Comparison of ENCODE assay signal across 20 cellular contexts in the genomic region with DNA sequence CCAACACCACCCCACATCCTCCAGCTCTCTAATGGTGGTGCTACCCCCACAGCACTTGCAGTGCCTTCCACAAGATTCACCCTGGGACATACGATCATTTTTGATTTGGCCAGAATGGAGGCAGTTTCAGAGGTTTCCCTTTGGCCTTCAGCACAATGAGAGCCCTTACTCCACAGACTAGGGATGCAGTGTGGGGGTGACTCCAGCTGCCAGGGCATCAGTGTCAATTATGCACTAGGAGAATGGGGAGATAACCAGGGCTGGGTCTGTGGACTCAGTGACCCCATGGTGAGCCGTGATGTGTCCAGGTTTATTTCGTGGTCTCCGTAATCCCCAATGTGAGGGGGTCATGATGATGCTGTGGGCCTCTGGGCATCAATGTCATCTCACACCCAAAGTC. TPM values are rescaled to one million over a fixed set of nuclear protein-coding genes. Genes with fewer than 3 reads are reported as not detected.
DNase-seq lines count a peak whose midpoint lies in the region; ATAC-seq lines count a peak whose summit lies in the region.
"Had no signal": no experiment of that assay in that cellular context is flagged by ENCODE, and none has a peak within 500 bp of the region (broad histone marks: within the 10 kb centered on the region; RNA-seq: fewer than 3 reads in every experiment).

No MANE protein-coding gene starts in this region.

- peaks cover 66% of the 10 kb centered on the region for H3K36me3 Mint-ChIP-seq in activated CD4-positive, alpha-beta memory T cell treated with anti-CD3 and anti-CD28 coated beads, Interleukin-2, amount 10 ng/mL, durations not matched to agents 7 days and 5 days (ENCODE audit: low read depth)
- peaks cover 40% of the 10 kb centered on the region for H3K36me3 Mint-ChIP-seq in activated CD4-positive, alpha-beta memory T cell treated with anti-CD3 and anti-CD28 coated beads for 36 hours
- peaks cover 15 to 82% (median 30%) of the 10 kb centered on the region in 3 donors for H3K36me3 Mint-ChIP-seq in CD8-positive, alpha-beta memory T cell
- peaks cover 49% of the 10 kb centered on the region for H3K36me3 Mint-ChIP-seq in activated T-helper 1 cell treated with anti-CD3 and anti-CD28 coated beads, Interleukin-12 subunit alpha, Interleukin-12 subunit beta, Interleukin-2, Interleukin-4 antibody, amounts not matched to agents 30 ng/mL and 10 ng/mL and 1 ng/mL, durations not matched to agents 14 hours and 24 hours and 36 hours (ENCODE audit: low read depth)
- H3K36me3 Mint-ChIP-seq in naive thymus-derived CD8-positive, alpha-beta T cell = peaks cover 12 to 53% (median 36%) of the 10 kb centered on the region in 3 donors

- no peak for DNase-seq in activated CD4-positive, alpha-beta memory T cell treated with anti-CD3 and anti-CD28 coated beads, Interleukin-2, amount 10 ng/mL, durations not matched to agents 7 days and 5 days
- DNase-seq in activated CD4-positive, alpha-beta memory T cell treated with anti-CD3 and anti-CD28 coated beads for 36 hours = no peak
- no peak for DNase-seq in CD8-positive, alpha-beta memory T cell
- DNase-seq in activated T-helper 1 cell treated with anti-CD3 and anti-CD28 coated beads, Interleukin-12 subunit alpha, Interleukin-12 subunit beta, Interleukin-2, Interleukin-4 antibody, amounts not matched to agents 30 ng/mL and 10 ng/mL and 1 ng/mL, durations not matched to agents 14 hours and 24 hours and 36 hours (ENCODE audit: low spot score) = no peak
- no peak for DNase-seq in naive thymus-derived CD8-positive, alpha-beta T cell
- DNase-seq in NCI-H1694 treated with DMSO at 0.1 percent for 48 hours (lab: John Stamatoyannopoulos, UW) (no peak), Right ventricle myocardium superior (no peak)
- DNase-seq: central memory CD4-positive, alpha-beta T cell; foreskin fibroblast; heart right ventricle; NCI-H2081 treated with DMSO at 0.1 percent for 48 hours; NCI-H446; PC-9; right lobe of liver; substantia nigra had no signal

- H3K27ac Mint-ChIP-seq in activated CD4-positive, alpha-beta memory T cell treated with anti-CD3 and anti-CD28 coated beads, Interleukin-2, amount 10 ng/mL, durations not matched to agents 7 days and 5 days = peak overlapping the region; percentile 3
- H3K27ac Mint-ChIP-seq in activated CD4-positive, alpha-beta memory T cell treated with anti-CD3 and anti-CD28 coated beads for 36 hours = no peak overlapping the region
- peak overlapping the region; percentile 80 to 100 (median 98) for H3K27ac Mint-ChIP-seq in CD8-positive, alpha-beta memory T cell
- peak overlapping the region; percentile 41 for H3K27ac Mint-ChIP-seq in activated T-helper 1 cell treated with anti-CD3 and anti-CD28 coated beads, Interleukin-12 subunit alpha, Interleukin-12 subunit beta, Interleukin-2, Interleukin-4 antibody, amounts not matched to agents 30 ng/mL and 10 ng/mL and 1 ng/mL, durations not matched to agents 14 hours and 24 hours and 36 hours
- H3K27ac Mint-ChIP-seq in naive thymus-derived CD8-positive, alpha-beta T cell = peak overlapping the region; percentile 69 to 100 (median 99)
- H3K27ac Mint-ChIP-seq: nephron progenitor cell had no signal

- H3K4me1 ChIP-seq in CD8-positive, alpha-beta memory T cell (ENCODE audit: insufficient read depth, low read length) = peaks cover 85% of the 10 kb centered on the region

- H3K4me3 Mint-ChIP-seq in activated CD4-positive, alpha-beta memory T cell treated with anti-CD3 and anti-CD28 coated beads, Interleukin-2, amount 10 ng/mL, durations not matched to agents 7 days and 5 days = peak overlapping the region; percentile 19
- no peak overlapping the region for H3K4me3 Mint-ChIP-seq in activated CD4-positive, alpha-beta memory T cell treated with anti-CD3 and anti-CD28 coated beads for 36 hours
- peak overlapping the region; percentile 99 to 100 (median 99) for H3K4me3 Mint-ChIP-seq in CD8-positive, alpha-beta memory T cell
- H3K4me3 Mint-ChIP-seq in activated T-helper 1 cell treated with anti-CD3 and anti-CD28 coated beads, Interleukin-12 subunit alpha, Interleukin-12 subunit beta, Interleukin-2, Interleukin-4 antibody, amounts not matched to agents 30 ng/mL and 10 ng/mL and 1 ng/mL, durations not matched to agents 14 hours and 24 hours and 36 hours = peak overlapping the region; percentile 100
- H3K4me3 Mint-ChIP-seq in naive thymus-derived CD8-positive, alpha-beta T cell = peak overlapping the region; percentile 98 to 100 (median 99)
- H3K4me3 Mint-ChIP-seq: nephron progenitor cell had no signal

- peak overlapping the region; percentile 28 for H3K4me3 ChIP-seq in CD8-positive, alpha-beta memory T cell (ENCODE audit: low read length)
- H3K4me3 ChIP-seq: BLaER1, PC-9, right lobe of liver had no signal

- POLR2A ChIA-PET in activated CD4-positive, alpha-beta memory T cell treated with anti-CD3 and anti-CD28 coated beads, Interleukin-2, amount 10 ng/mL, durations not matched to agents 7 days and 5 days (lab: Charles Lee) = no interaction called here
- POLR2A ChIA-PET in activated CD4-positive, alpha-beta memory T cell treated with anti-CD3 and anti-CD28 coated beads for 36 hours (lab: Charles Lee) = no interaction called here
- POLR2A ChIA-PET in CD8-positive, alpha-beta memory T cell (lab: Charles Lee) = no interaction called here
- POLR2A ChIA-PET in naive thymus-derived CD8-positive, alpha-beta T cell (lab: Charles Lee) = interaction anchor here (0.6 to 2.2 kb wide), 2 partner anchors 75 to 143 kb away, joined by 3 to 6 read pairs; a partner anchor contains a TSS

- peaks cover 84% of the 10 kb centered on the region for H3K4me1 Mint-ChIP-seq in activated CD4-positive, alpha-beta memory T cell treated with anti-CD3 and anti-CD28 coated beads, Interleukin-2, amount 10 ng/mL, durations not matched to agents 7 days and 5 days
- H3K4me1 Mint-ChIP-seq in activated CD4-positive, alpha-beta memory T cell treated with anti-CD3 and anti-CD28 coated beads for 36 hours (ENCODE audit: low read depth) = peaks cover 85% of the 10 kb centered on the region
- H3K4me1 Mint-ChIP-seq in CD8-positive, alpha-beta memory T cell = peaks cover 89 to 94% (median 94%) of the 10 kb centered on the region in 3 donors
- peaks cover 87% of the 10 kb centered on the region for H3K4me1 Mint-ChIP-seq in activated T-helper 1 cell treated with anti-CD3 and anti-CD28 coated beads, Interleukin-12 subunit alpha, Interleukin-12 subunit beta, Interleukin-2, Interleukin-4 antibody, amounts not matched to agents 30 ng/mL and 10 ng/mL and 1 ng/mL, durations not matched to agents 14 hours and 24 hours and 36 hours (ENCODE audit: low read depth)
- peaks cover 67 to 95% (median 90%) of the 10 kb centered on the region in 4 donors for H3K4me1 Mint-ChIP-seq in naive thymus-derived CD8-positive, alpha-beta T cell

- intact Hi-C loops in activated CD4-positive, alpha-beta memory T cell treated with anti-CD3 and anti-CD28 coated beads for 36 hours (cut with micrococcal nuclease) = no loop called here
- intact Hi-C loops in activated T-helper 1 cell treated with anti-CD3 and anti-CD28 coated beads, Interleukin-12 subunit alpha, Interleukin-12 subunit beta, Interleukin-2, Interleukin-4 antibody, amounts not matched to agents 30 ng/mL and 10 ng/mL and 1 ng/mL, durations not matched to agents 14 hours and 24 hours and 36 hours (cut with micrococcal nuclease) = no loop called here
- intact Hi-C loops in Right ventricle myocardium superior (cut with DNase I) = no loop called here

- H3K27me3 ChIP-seq in CD8-positive, alpha-beta memory T cell (ENCODE audit: insufficient read depth, low read length, poor library complexity, severe bottlenecking) = no peaks in the 10 kb centered on the region
- H3K27me3 ChIP-seq: BLaER1, heart right ventricle, right lobe of liver had no signal

- H3K36me3 ChIP-seq in CD8-positive, alpha-beta memory T cell (ENCODE audit: insufficient read depth, low read length) = no peaks in the 10 kb centered on the region
- H3K36me3 ChIP-seq: right lobe of liver had no signal

- CTCF ChIA-PET in activated CD4-positive, alpha-beta memory T cell treated with anti-CD3 and anti-CD28 coated beads, Interleukin-2, amount 10 ng/mL, durations not matched to agents 7 days and 5 days (lab: Charles Lee) = no interaction called here
- CTCF ChIA-PET in activated CD4-positive, alpha-beta memory T cell treated with anti-CD3 and anti-CD28 coated beads for 36 hours (lab: Charles Lee) = interaction anchor here (1.2 kb wide), 1 partner anchor 68 kb away, joined by 6 read pairs; no protein-coding TSS in a partner anchor
- CTCF ChIA-PET in CD8-positive, alpha-beta memory T cell (lab: Charles Lee) = no interaction called here

- ATAC-seq in naive thymus-derived CD8-positive, alpha-beta T cell = no peak
- ATAC-seq in Right ventricle myocardium superior (ENCODE audit: poor library complexity) = no peak
- ATAC-seq in SK-N-SH treated with all-trans-retinoic acid at 6 μM for 48 hours = no peak
- ATAC-seq: heart right ventricle, left lobe of liver, right lobe of liver had no signal

- H3K9me3 ChIP-seq in CD8-positive, alpha-beta memory T cell (ENCODE audit: low read length) = no peaks in the 10 kb centered on the region
- H3K9me3 ChIP-seq: BLaER1, heart right ventricle, right lobe of liver had no signal

- no peaks in the 10 kb centered on the region for H3K9me3 Mint-ChIP-seq in activated CD4-positive, alpha-beta memory T cell treated with anti-CD3 and anti-CD28 coated beads, Interleukin-2, amount 10 ng/mL, durations not matched to agents 7 days and 5 days
- H3K9me3 Mint-ChIP-seq in activated CD4-positive, alpha-beta memory T cell treated with anti-CD3 and anti-CD28 coated beads for 36 hours = no peaks in the 10 kb centered on the region
- no peaks in the 10 kb centered on the region for H3K9me3 Mint-ChIP-seq in CD8-positive, alpha-beta memory T cell
- H3K9me3 Mint-ChIP-seq in activated T-helper 1 cell treated with anti-CD3 and anti-CD28 coated beads, Interleukin-12 subunit alpha, Interleukin-12 subunit beta, Interleukin-2, Interleukin-4 antibody, amounts not matched to agents 30 ng/mL and 10 ng/mL and 1 ng/mL, durations not matched to agents 14 hours and 24 hours and 36 hours = no peaks in the 10 kb centered on the region
- peaks cover 0 to 2% (median 0%) of the 10 kb centered on the region in 9 donors for H3K9me3 Mint-ChIP-seq in naive thymus-derived CD8-positive, alpha-beta T cell
- H3K9me3 Mint-ChIP-seq: nephron progenitor cell had no signal

- H3K27ac ChIP-seq in CD8-positive, alpha-beta memory T cell (ENCODE audit: low read depth, low read length) = no peak overlapping the region
- H3K27ac ChIP-seq: BLaER1, heart right ventricle, PC-9, right lobe of liver, VCaP had no signal

- H3K27me3 Mint-ChIP-seq in activated CD4-positive, alpha-beta memory T cell treated with anti-CD3 and anti-CD28 coated beads, Interleukin-2, amount 10 ng/mL, durations not matched to agents 7 days and 5 days = no peaks in the 10 kb centered on the region
- H3K27me3 Mint-ChIP-seq in activated CD4-positive, alpha-beta memory T cell treated with anti-CD3 and anti-CD28 coated beads for 36 hours = no peaks in the 10 kb centered on the region
- H3K27me3 Mint-ChIP-seq in CD8-positive, alpha-beta memory T cell = peaks cover 0 to 1% of the 10 kb centered on the region in 2 donors
- no peaks in the 10 kb centered on the region for H3K27me3 Mint-ChIP-seq in activated T-helper 1 cell treated with anti-CD3 and anti-CD28 coated beads, Interleukin-12 subunit alpha, Interleukin-12 subunit beta, Interleukin-2, Interleukin-4 antibody, amounts not matched to agents 30 ng/mL and 10 ng/mL and 1 ng/mL, durations not matched to agents 14 hours and 24 hours and 36 hours (ENCODE audit: insufficient read depth)
- no peaks in the 10 kb centered on the region for H3K27me3 Mint-ChIP-seq in naive thymus-derived CD8-positive, alpha-beta T cell

RNA-seq across cellular contexts. Expression of a gene that starts 31.5 kb away (rescaled TPM):
- 10 to 100 TPM; 60.8 to 62.9 TPM for total RNA-seq in activated CD4-positive, alpha-beta memory T cell treated with anti-CD3 and anti-CD28 coated beads, Interleukin-2, amount 10 ng/mL, durations not matched to agents 7 days and 5 days
- 10 to 100 TPM; 21.1 to 23.2 TPM for total RNA-seq in activated CD4-positive, alpha-beta memory T cell treated with anti-CD3 and anti-CD28 coated beads for 36 hours
- 10 to 100 TPM; 21.9 to 22.3 TPM for total RNA-seq in CD8-positive, alpha-beta memory T cell
- polyA plus RNA-seq in CD8-positive, alpha-beta memory T cell = 12.0 TPM
- 36.1 and 37.5 TPM in 2 replicates for total RNA-seq in activated T-helper 1 cell treated with anti-CD3 and anti-CD28 coated beads, Interleukin-12 subunit alpha, Interleukin-12 subunit beta, Interleukin-2, Interleukin-4 antibody, amounts not matched to agents 30 ng/mL and 10 ng/mL and 1 ng/mL, durations not matched to agents 14 hours and 24 hours and 36 hours
- 10 to 100 TPM; 12.3 to 13.8 TPM for total RNA-seq in naive thymus-derived CD8-positive, alpha-beta T cell
- polyA plus RNA-seq in naive thymus-derived CD8-positive, alpha-beta T cell = 1 to 10 TPM; 3.3 to 4.7 (median 3.8) TPM
- total RNA-seq in Right ventricle myocardium superior = 1.3 TPM
